In genomic region chrX:104113237-104113965, GRCh38 we compare ENCODE assay signal across 9 cellular contexts. TPM values are rescaled to one million over a fixed set of nuclear protein-coding genes. Genes with fewer than 3 reads are reported as not detected.
DNase-seq lines count a peak whose midpoint lies in the region; ATAC-seq, FAIRE-seq and TF ChIP-seq lines count a peak whose summit lies in the region.
"Had no signal": no experiment of that assay in that cellular context is flagged by ENCODE, and none has a peak within 500 bp of the region (broad histone marks: within the 10 kb centered on the region; RNA-seq: fewer than 3 reads in every experiment).

No MANE protein-coding gene starts in this region.

- TF ChIP-seq RAD21 in Ishikawa (IDR thresholded peaks at IDR 0.05; ENCODE audit: low read depth) = peak; percentile 37; the same call in 1 of the 2 replicates

- FAIRE-seq in D721Med (lab: Jason Lieb, UNC) = no peak
- FAIRE-seq: colon had no signal

- TF ChIP-seq EP300 in Ishikawa (IDR thresholded peaks at IDR 0.05; ENCODE audit: borderline replicate concordance) = no peak

- H3K9me3 ChIP-seq in RWPE2 (ENCODE audit: severe bottlenecking) = no peaks in the 10 kb centered on the region

- H3K27me3 ChIP-seq in RWPE2 (ENCODE audit: insufficient read depth, poor library complexity, severe bottlenecking) = no peaks in the 10 kb centered on the region

- no peaks in the 10 kb centered on the region for H3K9me3 Mint-ChIP-seq in activated naive CD4-positive, alpha-beta T cell treated with anti-CD3 and anti-CD28 coated beads, Interleukin-2, amount 50 U/mL, for 72 hours

- no peaks in the 10 kb centered on the region for H3K4me1 ChIP-seq in RWPE2 (ENCODE audit: insufficient read depth, poor library complexity, severe bottlenecking)

- no peak overlapping the region for H3K27ac ChIP-seq in RWPE2 (ENCODE audit: poor library complexity, severe bottlenecking)

- H3K36me3 ChIP-seq in RWPE2 (ENCODE audit: low read depth) = no peaks in the 10 kb centered on the region

- peak; percentile 45 for TF ChIP-seq CTCF in D721Med (IDR thresholded peaks at IDR 0.05; ENCODE audit: insufficient read depth, missing control alignments)
- peak; percentile 45 for TF ChIP-seq CTCF in RWPE2 (IDR thresholded peaks at IDR 0.05; ENCODE audit: poor library complexity, severe bottlenecking)

- peak; percentile 45 for ATAC-seq in GM21423 (IDR thresholded peaks at IDR 0.05; ENCODE audit: unreplicated experiment)
- peak; percentile 81 for ATAC-seq in RWPE2 (ENCODE audit: low read depth)
- ATAC-seq in activated naive CD4-positive, alpha-beta T cell treated with anti-CD3 and anti-CD28 coated beads, Interleukin-2, amount 50 U/mL, for 72 hours = peak; percentile 61 to 66

- intact Hi-C loops in cardiac septum (cut with DNase I) = loop anchor here (5.0 kb wide), 1 partner anchor 281 kb away; the partner anchor contains the start of gene RAB9B

- no peak for DNase-seq in D721Med (ENCODE audit: insufficient read length, low spot score)
- DNase-seq in RWPE2 (ENCODE audit: low spot score) = no peak
- peak in 1 of 2 donors; percentile 37 for DNase-seq in activated naive CD4-positive, alpha-beta T cell treated with anti-CD3 and anti-CD28 coated beads, Interleukin-2, amount 50 U/mL, for 72 hours (ENCODE audit: low spot score in 2 of 2)
- peak; percentile 78 for DNase-seq in cardiac septum (ENCODE audit: low spot score)
- DNase-seq in pons (ENCODE audit: low spot score) = peak; percentile 46
- no peak for DNase-seq in cortex of kidney (lab: John Stamatoyannopoulos, UW)

- no peaks in the 10 kb centered on the region for H3K36me3 Mint-ChIP-seq in activated naive CD4-positive, alpha-beta T cell treated with anti-CD3 and anti-CD28 coated beads, Interleukin-2, amount 50 U/mL, for 72 hours

- peak overlapping the region; percentile 14 for H3K4me3 ChIP-seq in RWPE2 (ENCODE audit: severe bottlenecking)

- H3K27ac Mint-ChIP-seq in activated naive CD4-positive, alpha-beta T cell treated with anti-CD3 and anti-CD28 coated beads, Interleukin-2, amount 50 U/mL, for 72 hours = peak overlapping the region; percentile 36 to 56

TF ChIP-seq in Ishikawa, 13 proteins besides CTCF, POLR2A, EP300 and RAD21:
- TF ChIP-seq TAF1 (IDR thresholded peaks at IDR 0.05; ENCODE audit: low read depth) (no peak), CREB1 (IDR thresholded peaks at IDR 0.05; ENCODE audit: low read depth) (no peak), TEAD4 (IDR thresholded peaks at IDR 0.05) (no peak), EGR1 (IDR thresholded peaks at IDR 0.05) (no peak), ZBTB7A (IDR thresholded peaks at IDR 0.05; ENCODE audit: low read depth) (no peak), MAX (IDR thresholded peaks at IDR 0.05) (no peak), FOXM1 (IDR thresholded peaks at IDR 0.05; ENCODE audit: borderline replicate concordance, low read depth) (no peak), CEBPB (IDR thresholded peaks at IDR 0.05) (no peak), USF1 (IDR thresholded peaks at IDR 0.05) (no peak), NFIC (IDR thresholded peaks at IDR 0.05) (no peak), YY1 (IDR thresholded peaks at IDR 0.05; ENCODE audit: low read depth) (no peak), TCF12 (IDR thresholded peaks at IDR 0.05; ENCODE audit: low read depth) (no peak), REST (IDR thresholded peaks at IDR 0.05; ENCODE audit: low read depth) (no peak)

RNA-seq across cellular contexts. Expression of gene ZCCHC18, which starts 1.1 kb away (rescaled TPM):
- total RNA-seq in activated naive CD4-positive, alpha-beta T cell treated with anti-CD3 and anti-CD28 coated beads, Interleukin-2, amount 50 U/mL, for 72 hours = 1 to 10 TPM in 1 of 2 donors, under 1 TPM in 1; 0.18 to 1.9 TPM
- 3.7 TPM for total RNA-seq in cardiac septum

RNA-seq across cellular contexts. Expression of gene TMSB15C, which starts 37.4 kb away (rescaled TPM):
- 1 to 10 TPM; 2.8 to 4.5 TPM for total RNA-seq in activated naive CD4-positive, alpha-beta T cell treated with anti-CD3 and anti-CD28 coated beads, Interleukin-2, amount 50 U/mL, for 72 hours
- 0.24 TPM for total RNA-seq in cardiac septum

RNA-seq across cellular contexts. Expression of gene SLC25A53, which starts 43.4 kb away (rescaled TPM):
- total RNA-seq in activated naive CD4-positive, alpha-beta T cell treated with anti-CD3 and anti-CD28 coated beads, Interleukin-2, amount 50 U/mL, for 72 hours = 1 to 10 TPM; 4.2 to 8.1 TPM
- 10.9 TPM for total RNA-seq in cardiac septum

RNA-seq across cellular contexts. Expression of gene FAM199X, which starts 52.9 kb away (rescaled TPM):
- 10 to 100 TPM in 1 of 2 donors, 1 to 10 TPM in 1; 7.3 to 10.6 TPM for total RNA-seq in activated naive CD4-positive, alpha-beta T cell treated with anti-CD3 and anti-CD28 coated beads, Interleukin-2, amount 50 U/mL, for 72 hours
- 10.9 TPM for total RNA-seq in cardiac septum

Comparison
In these comparisons a context has a peak if more than half of its experiments do, and no peak if none do; other contexts are left out.
1. DNase-seq: peak in cardiac septum (single experiment) and pons (single experiment); none in D721Med (single experiment), RWPE2 (single experiment) and cortex of kidney (single experiment).
2. Peak in every context shown above with its lines, with median percentiles within 50 percentile points of each other: ATAC-seq.